In the genomic region with DNA sequence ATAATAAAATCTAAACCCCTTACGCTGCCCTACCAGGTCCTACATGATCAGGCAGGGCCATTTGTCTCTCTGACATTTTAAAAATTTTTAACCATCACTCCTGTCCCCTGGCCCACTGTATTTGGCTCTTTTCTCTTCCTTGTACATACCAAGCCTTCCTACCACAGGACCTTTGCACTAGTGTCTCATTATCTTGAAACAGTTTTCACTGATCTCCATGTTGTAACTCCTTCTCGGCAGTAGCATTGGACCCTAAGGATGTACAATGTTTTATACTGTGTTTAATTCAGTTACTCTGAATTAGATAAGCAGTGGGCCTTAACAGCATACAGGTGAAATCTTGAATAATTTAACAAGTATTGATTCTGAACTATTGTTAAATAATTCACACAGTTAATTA, we compare ENCODE assay signal across 1 cellular context.
TF ChIP-seq lines count a peak whose summit lies in the region.

No MANE protein-coding gene starts in this region.

TF ChIP-seq in GM23338, 12 proteins besides CTCF, POLR2A, EP300 and RAD21 (continued from another document):
- TF ChIP-seq, protein P1, sequence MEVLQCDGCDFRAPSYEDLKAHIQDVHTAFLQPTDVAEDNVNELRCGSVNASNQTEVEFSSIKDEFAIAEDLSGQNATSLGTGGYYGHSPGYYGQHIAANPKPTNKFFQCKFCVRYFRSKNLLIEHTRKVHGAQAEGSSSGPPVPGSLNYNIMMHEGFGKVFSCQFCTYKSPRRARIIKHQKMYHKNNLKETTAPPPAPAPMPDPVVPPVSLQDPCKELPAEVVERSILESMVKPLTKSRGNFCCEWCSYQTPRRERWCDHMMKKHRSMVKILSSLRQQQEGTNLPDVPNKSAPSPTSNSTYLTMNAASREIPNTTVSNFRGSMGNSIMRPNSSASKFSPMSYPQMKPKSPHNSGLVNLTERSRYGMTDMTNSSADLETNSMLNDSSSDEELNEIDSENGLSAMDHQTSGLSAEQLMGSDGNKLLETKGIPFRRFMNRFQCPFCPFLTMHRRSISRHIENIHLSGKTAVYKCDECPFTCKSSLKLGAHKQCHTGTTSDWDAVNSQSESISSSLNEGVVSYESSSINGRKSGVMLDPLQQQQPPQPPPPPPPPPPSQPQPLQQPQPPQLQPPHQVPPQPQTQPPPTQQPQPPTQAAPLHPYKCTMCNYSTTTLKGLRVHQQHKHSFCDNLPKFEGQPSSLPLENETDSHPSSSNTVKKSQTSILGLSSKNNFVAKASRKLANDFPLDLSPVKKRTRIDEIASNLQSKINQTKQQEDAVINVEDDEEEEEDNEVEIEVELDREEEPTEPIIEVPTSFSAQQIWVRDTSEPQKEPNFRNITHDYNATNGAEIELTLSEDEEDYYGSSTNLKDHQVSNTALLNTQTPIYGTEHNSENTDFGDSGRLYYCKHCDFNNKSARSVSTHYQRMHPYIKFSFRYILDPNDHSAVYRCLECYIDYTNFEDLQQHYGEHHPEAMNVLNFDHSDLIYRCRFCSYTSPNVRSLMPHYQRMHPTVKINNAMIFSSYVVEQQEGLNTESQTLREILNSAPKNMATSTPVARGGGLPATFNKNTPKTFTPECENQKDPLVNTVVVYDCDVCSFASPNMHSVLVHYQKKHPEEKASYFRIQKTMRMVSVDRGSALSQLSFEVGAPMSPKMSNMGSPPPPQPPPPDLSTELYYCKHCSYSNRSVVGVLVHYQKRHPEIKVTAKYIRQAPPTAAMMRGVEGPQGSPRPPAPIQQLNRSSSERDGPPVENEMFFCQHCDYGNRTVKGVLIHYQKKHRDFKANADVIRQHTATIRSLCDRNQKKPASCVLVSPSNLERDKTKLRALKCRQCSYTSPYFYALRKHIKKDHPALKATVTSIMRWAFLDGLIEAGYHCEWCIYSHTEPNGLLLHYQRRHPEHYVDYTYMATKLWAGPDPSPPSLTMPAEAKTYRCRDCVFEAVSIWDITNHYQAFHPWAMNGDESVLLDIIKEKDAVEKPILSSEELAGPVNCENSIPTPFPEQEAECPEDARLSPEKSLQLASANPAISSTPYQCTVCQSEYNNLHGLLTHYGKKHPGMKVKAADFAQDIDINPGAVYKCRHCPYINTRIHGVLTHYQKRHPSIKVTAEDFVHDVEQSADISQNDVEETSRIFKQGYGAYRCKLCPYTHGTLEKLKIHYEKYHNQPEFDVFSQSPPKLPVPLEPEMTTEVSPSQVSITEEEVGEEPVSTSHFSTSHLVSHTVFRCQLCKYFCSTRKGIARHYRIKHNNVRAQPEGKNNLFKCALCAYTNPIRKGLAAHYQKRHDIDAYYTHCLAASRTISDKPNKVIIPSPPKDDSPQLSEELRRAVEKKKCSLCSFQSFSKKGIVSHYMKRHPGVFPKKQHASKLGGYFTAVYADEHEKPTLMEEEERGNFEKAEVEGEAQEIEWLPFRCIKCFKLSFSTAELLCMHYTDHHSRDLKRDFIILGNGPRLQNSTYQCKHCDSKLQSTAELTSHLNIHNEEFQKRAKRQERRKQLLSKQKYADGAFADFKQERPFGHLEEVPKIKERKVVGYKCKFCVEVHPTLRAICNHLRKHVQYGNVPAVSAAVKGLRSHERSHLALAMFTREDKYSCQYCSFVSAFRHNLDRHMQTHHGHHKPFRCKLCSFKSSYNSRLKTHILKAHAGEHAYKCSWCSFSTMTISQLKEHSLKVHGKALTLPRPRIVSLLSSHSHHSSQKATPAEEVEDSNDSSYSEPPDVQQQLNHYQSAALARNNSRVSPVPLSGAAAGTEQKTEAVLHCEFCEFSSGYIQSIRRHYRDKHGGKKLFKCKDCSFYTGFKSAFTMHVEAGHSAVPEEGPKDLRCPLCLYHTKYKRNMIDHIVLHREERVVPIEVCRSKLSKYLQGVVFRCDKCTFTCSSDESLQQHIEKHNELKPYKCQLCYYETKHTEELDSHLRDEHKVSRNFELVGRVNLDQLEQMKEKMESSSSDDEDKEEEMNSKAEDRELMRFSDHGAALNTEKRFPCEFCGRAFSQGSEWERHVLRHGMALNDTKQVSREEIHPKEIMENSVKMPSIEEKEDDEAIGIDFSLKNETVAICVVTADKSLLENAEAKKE (CRISPR knock-in tag; IDR thresholded peaks at IDR 0.05): no peak
- TF ChIP-seq, protein P2, sequence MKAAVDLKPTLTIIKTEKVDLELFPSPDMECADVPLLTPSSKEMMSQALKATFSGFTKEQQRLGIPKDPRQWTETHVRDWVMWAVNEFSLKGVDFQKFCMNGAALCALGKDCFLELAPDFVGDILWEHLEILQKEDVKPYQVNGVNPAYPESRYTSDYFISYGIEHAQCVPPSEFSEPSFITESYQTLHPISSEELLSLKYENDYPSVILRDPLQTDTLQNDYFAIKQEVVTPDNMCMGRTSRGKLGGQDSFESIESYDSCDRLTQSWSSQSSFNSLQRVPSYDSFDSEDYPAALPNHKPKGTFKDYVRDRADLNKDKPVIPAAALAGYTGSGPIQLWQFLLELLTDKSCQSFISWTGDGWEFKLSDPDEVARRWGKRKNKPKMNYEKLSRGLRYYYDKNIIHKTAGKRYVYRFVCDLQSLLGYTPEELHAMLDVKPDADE (IDR thresholded peaks at IDR 0.05): no peak
- TF ChIP-seq EZH2phosphoT487 (IDR thresholded peaks at IDR 0.05; ENCODE audit: unreplicated experiment): no peak
- no peak for TF ChIP-seq NANOG (IDR thresholded peaks at IDR 0.05; ENCODE audit: borderline replicate concordance)
- TF ChIP-seq ZNF114 (CRISPR knock-in tag; IDR thresholded peaks at IDR 0.05): no peak
- TF ChIP-seq, protein P3, sequence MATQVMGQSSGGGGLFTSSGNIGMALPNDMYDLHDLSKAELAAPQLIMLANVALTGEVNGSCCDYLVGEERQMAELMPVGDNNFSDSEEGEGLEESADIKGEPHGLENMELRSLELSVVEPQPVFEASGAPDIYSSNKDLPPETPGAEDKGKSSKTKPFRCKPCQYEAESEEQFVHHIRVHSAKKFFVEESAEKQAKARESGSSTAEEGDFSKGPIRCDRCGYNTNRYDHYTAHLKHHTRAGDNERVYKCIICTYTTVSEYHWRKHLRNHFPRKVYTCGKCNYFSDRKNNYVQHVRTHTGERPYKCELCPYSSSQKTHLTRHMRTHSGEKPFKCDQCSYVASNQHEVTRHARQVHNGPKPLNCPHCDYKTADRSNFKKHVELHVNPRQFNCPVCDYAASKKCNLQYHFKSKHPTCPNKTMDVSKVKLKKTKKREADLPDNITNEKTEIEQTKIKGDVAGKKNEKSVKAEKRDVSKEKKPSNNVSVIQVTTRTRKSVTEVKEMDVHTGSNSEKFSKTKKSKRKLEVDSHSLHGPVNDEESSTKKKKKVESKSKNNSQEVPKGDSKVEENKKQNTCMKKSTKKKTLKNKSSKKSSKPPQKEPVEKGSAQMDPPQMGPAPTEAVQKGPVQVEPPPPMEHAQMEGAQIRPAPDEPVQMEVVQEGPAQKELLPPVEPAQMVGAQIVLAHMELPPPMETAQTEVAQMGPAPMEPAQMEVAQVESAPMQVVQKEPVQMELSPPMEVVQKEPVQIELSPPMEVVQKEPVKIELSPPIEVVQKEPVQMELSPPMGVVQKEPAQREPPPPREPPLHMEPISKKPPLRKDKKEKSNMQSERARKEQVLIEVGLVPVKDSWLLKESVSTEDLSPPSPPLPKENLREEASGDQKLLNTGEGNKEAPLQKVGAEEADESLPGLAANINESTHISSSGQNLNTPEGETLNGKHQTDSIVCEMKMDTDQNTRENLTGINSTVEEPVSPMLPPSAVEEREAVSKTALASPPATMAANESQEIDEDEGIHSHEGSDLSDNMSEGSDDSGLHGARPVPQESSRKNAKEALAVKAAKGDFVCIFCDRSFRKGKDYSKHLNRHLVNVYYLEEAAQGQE (IDR thresholded peaks at IDR 0.05; ENCODE audit: unreplicated experiment): no peak
- no peak for TF ChIP-seq ZNF331 (CRISPR knock-in tag; IDR thresholded peaks at IDR 0.05; ENCODE audit: low read depth)
- TF ChIP-seq JUNB (IDR thresholded peaks at IDR 0.05; ENCODE audit: unreplicated experiment): no peak
- no peak for TF ChIP-seq EZH2 (IDR thresholded peaks at IDR 0.05; ENCODE audit: low read depth, unreplicated experiment)
